Comparison of ENCODE assay signal across 15 cellular contexts in the genomic region with DNA sequence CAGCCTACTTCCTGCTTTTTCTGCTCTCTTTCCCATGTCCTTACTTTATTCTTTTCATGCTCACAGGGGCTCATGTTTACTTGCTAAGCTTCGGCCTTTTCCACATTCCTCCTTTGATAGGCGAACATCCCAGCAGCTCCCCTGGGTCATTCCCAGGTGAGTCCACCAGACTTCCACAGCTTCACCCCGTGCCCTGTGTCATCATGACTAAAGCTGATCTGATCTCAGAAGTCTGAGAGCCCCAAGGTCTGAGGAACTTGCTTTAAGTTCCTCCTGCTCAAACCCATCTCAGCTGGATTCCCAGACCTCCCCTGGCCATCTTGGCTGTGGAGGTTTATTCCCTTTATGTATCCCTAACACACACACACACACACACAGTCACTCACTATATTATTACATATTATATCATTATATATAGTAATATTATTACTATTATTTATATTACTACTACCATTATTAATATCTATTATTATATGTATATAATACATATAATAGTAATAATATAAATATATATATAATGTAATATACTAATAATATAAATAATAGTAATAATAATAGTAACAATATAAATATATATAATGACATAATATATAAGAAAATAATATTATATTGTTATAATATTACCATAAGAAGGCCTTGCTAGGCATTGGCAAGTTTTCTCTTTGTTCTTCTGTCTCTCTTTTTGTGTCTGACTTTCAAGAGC.
A peak's percentile ranks its signal among the peaks of the same experiment; 100 is the strongest.
DNase-seq lines count a peak whose midpoint lies in the region; ATAC-seq, FAIRE-seq and TF ChIP-seq lines count a peak whose summit lies in the region.
"Had no signal": no experiment of that assay in that cellular context is flagged by ENCODE, and none has a peak within 500 bp of the region (broad histone marks: within the 10 kb centered on the region; RNA-seq: fewer than 3 reads in every experiment).

No MANE protein-coding gene starts in this region.

- H3K9me3 Mint-ChIP-seq in stimulated activated memory B cell treated with anti-CD40 and anti-IgM and Interleukin-4, amounts not matched to agents 10 μg/mL and 1 μg/mL and 100 μg/mL, for 72 hours: peaks cover 3% of the 10 kb centered on the region
- H3K9me3 Mint-ChIP-seq: activated T-cell treated with anti-CD3 and anti-CD28 coated beads, Interleukin-2, amount 50 U/mL, for 4 hours had no signal

- no peaks in the 10 kb centered on the region for H3K36me3 ChIP-seq in SJSA1
- no peaks in the 10 kb centered on the region for H3K36me3 ChIP-seq in fibroblast of lung (ENCODE audit: control insufficient read depth, insufficient read depth, low read length)
- H3K36me3 ChIP-seq in smooth muscle cell (ENCODE audit: low read depth): no peaks in the 10 kb centered on the region
- H3K36me3 ChIP-seq in aorta (ENCODE audit: control insufficient read depth in 1 of 2, insufficient read depth in 2 of 2, low read length in 1 of 2): no peaks in the 10 kb centered on the region
- H3K36me3 ChIP-seq: BLaER1, upper lobe of left lung had no signal

- H3K9me3 ChIP-seq in SJSA1 (replicated peaks) (no peaks in the 10 kb centered on the region), fibroblast of lung (ENCODE audit: control insufficient read depth, insufficient read depth, low read depth, low read length) (no peaks in the 10 kb centered on the region), smooth muscle cell (replicated peaks; ENCODE audit: low read depth) (no peaks in the 10 kb centered on the region), aorta (ENCODE audit: control insufficient read depth, low read length) (no peaks in the 10 kb centered on the region)
- H3K9me3 ChIP-seq: BLaER1, mucosa of descending colon, upper lobe of left lung had no signal

- 59% methylated on average over 3 of the region's 3 CpGs for WGBS in smooth muscle cell (ENCODE audit: low lambda C conversion rate)
- WGBS in aorta, 2 donors: 47 to 51% methylated on average over 3 of the region's 3 CpGs

- TF ChIP-seq CTCF in fibroblast of lung (conservative IDR thresholded peaks at IDR 0.05 in 1 of 2, IDR thresholded peaks at IDR 0.05 in 1 of 2; ENCODE audit: low read depth in 1 of 2, low read length in 2 of 2) (no peak), smooth muscle cell (IDR thresholded peaks at IDR 0.05; ENCODE audit: borderline replicate concordance, insufficient read depth, poor library complexity, severe bottlenecking) (no peak), GM20000 (IDR thresholded peaks at IDR 0.05; ENCODE audit: extremely low read depth, missing control alignments) (no peak)

- H3K4me3 ChIP-seq in SJSA1: no peak overlapping the region
- H3K4me3 ChIP-seq in fibroblast of lung (replicated peaks in 1 of 4; ENCODE audit: control extremely low read depth in 1 of 4, insufficient read depth in 1 of 4, low read depth in 3 of 4, low read length in 4 of 4): no peak overlapping the region
- no peak overlapping the region for H3K4me3 ChIP-seq in smooth muscle cell
- H3K4me3 ChIP-seq in aorta (ENCODE audit: low read length in 2 of 2): no peak overlapping the region
- H3K4me3 ChIP-seq: BLaER1, mucosa of descending colon, upper lobe of left lung had no signal

- H3K36me3 Mint-ChIP-seq in stimulated activated memory B cell treated with anti-CD40 and anti-IgM and Interleukin-4, amounts not matched to agents 10 μg/mL and 1 μg/mL and 100 μg/mL, for 72 hours: no peaks in the 10 kb centered on the region

- H3K9ac ChIP-seq in fibroblast of lung (ENCODE audit: insufficient read depth, low read length) (no peak overlapping the region), smooth muscle cell (ENCODE audit: low read depth) (no peak overlapping the region)
- H3K9ac ChIP-seq: BLaER1, parathyroid adenoma had no signal

- no peaks in the 10 kb centered on the region for H4K20me1 ChIP-seq in fibroblast of lung (ENCODE audit: control insufficient read depth, extremely low read depth, insufficient read depth, low read length)
- no peaks in the 10 kb centered on the region for H4K20me1 ChIP-seq in smooth muscle cell (ENCODE audit: low read depth)
- H4K20me1 ChIP-seq: BLaER1 had no signal

- intact Hi-C loops in aorta (cut with DNase I): loop anchor here in 1 of 2 donors (10.0 kb wide), 1 partner anchor 104 kb away; no protein-coding TSS in a partner anchor

- H3K27ac Mint-ChIP-seq in stimulated activated memory B cell treated with anti-CD40 and anti-IgM and Interleukin-4, amounts not matched to agents 10 μg/mL and 1 μg/mL and 100 μg/mL, for 72 hours: no peak overlapping the region

- H3K27me3 Mint-ChIP-seq in stimulated activated memory B cell treated with anti-CD40 and anti-IgM and Interleukin-4, amounts not matched to agents 10 μg/mL and 1 μg/mL and 100 μg/mL, for 72 hours: no peaks in the 10 kb centered on the region

- H3K27ac ChIP-seq in SJSA1: peak overlapping the region; percentile 43
- H3K27ac ChIP-seq in fibroblast of lung (ENCODE audit: insufficient read depth, low read length): peak overlapping the region; percentile 67
- H3K27ac ChIP-seq in smooth muscle cell (ENCODE audit: low read depth): peak overlapping the region; percentile 92
- H3K27ac ChIP-seq in aorta (ENCODE audit: low read depth in 1 of 2, low read length in 2 of 2): peak overlapping the region in 1 of 2 donors; percentile 12
- H3K27ac ChIP-seq: BLaER1, parathyroid adenoma had no signal

- no peak overlapping the region for H3K4me3 Mint-ChIP-seq in stimulated activated memory B cell treated with anti-CD40 and anti-IgM and Interleukin-4, amounts not matched to agents 10 μg/mL and 1 μg/mL and 100 μg/mL, for 72 hours
- H3K4me3 Mint-ChIP-seq: activated T-cell treated with anti-CD3 and anti-CD28 coated beads, Interleukin-2, amount 50 U/mL, for 4 hours had no signal

- FAIRE-seq in H54 (lab: Jason Lieb, UNC): peak; percentile 58

- H2AFZ ChIP-seq in fibroblast of lung (ENCODE audit: low read length) (peak overlapping the region; percentile 36), smooth muscle cell (ENCODE audit: low read depth) (no peak overlapping the region)
- H2AFZ ChIP-seq: parathyroid adenoma had no signal

- peaks cover 33% of the 10 kb centered on the region for H3K4me1 ChIP-seq in SJSA1 (replicated peaks)
- H3K4me1 ChIP-seq in fibroblast of lung (ENCODE audit: control insufficient read depth, extremely low read depth, insufficient read depth, low read length): peaks cover 29% of the 10 kb centered on the region
- no peaks in the 10 kb centered on the region for H3K4me1 ChIP-seq in smooth muscle cell (ENCODE audit: low read depth)
- peaks cover 5 to 8% of the 10 kb centered on the region in 2 donors for H3K4me1 ChIP-seq in aorta (ENCODE audit: control insufficient read depth in 1 of 2, insufficient read depth in 2 of 2, low read length in 2 of 2)
- H3K4me1 ChIP-seq: BLaER1, parathyroid adenoma had no signal

- H3K27me3 ChIP-seq in SJSA1 (replicated peaks) (no peaks in the 10 kb centered on the region), fibroblast of lung (ENCODE audit: control insufficient read depth, insufficient read depth, low read length) (no peaks in the 10 kb centered on the region), smooth muscle cell (ENCODE audit: low read depth) (no peaks in the 10 kb centered on the region), aorta (ENCODE audit: control insufficient read depth in 1 of 2, insufficient read depth in 2 of 2, low read length in 1 of 2) (no peaks in the 10 kb centered on the region)
- H3K27me3 ChIP-seq: BLaER1, upper lobe of left lung had no signal

- no peak for ATAC-seq in aorta (ENCODE audit: low FRiP score)
- ATAC-seq in stimulated activated memory B cell treated with anti-CD40 and anti-IgM and Interleukin-4, amounts not matched to agents 10 μg/mL and 1 μg/mL and 100 μg/mL, for 72 hours: no peak
- ATAC-seq: activated T-cell treated with anti-CD3 and anti-CD28 coated beads, Interleukin-2, amount 50 U/mL, for 4 hours had no signal

- H3K79me2 ChIP-seq in fibroblast of lung (ENCODE audit: control insufficient read depth, insufficient read depth, low read length) (no peaks in the 10 kb centered on the region), smooth muscle cell (ENCODE audit: low read depth) (no peaks in the 10 kb centered on the region)
- H3K79me2 ChIP-seq: parathyroid adenoma had no signal

- peaks cover 13% of the 10 kb centered on the region for H3F3A ChIP-seq in smooth muscle cell (ENCODE audit: low read depth)

- H3K4me2 ChIP-seq in fibroblast of lung (ENCODE audit: extremely low read depth, insufficient read depth, low read length): peak overlapping the region; percentile 72
- H3K4me2 ChIP-seq in smooth muscle cell: peak overlapping the region; percentile 1
- H3K4me2 ChIP-seq: BLaER1 had no signal

- TF ChIP-seq POLR2A in H54 (IDR thresholded peaks at IDR 0.05; ENCODE audit: low read depth, low read length): no peak

- peaks cover 20% of the 10 kb centered on the region for H3K4me1 Mint-ChIP-seq in stimulated activated memory B cell treated with anti-CD40 and anti-IgM and Interleukin-4, amounts not matched to agents 10 μg/mL and 1 μg/mL and 100 μg/mL, for 72 hours

- no peak for DNase-seq in H54 (ENCODE audit: insufficient read length, low spot score)
- no peak for DNase-seq in SJSA1 (ENCODE audit: low read depth in 1 of 2, low spot score in 2 of 2)
- DNase-seq in fibroblast of lung (ENCODE audit: low read depth in 2 of 2): no peak
- no peak for DNase-seq in smooth muscle cell (lab: John Stamatoyannopoulos, UW; ENCODE audit: unreplicated experiment)
- DNase-seq in stimulated activated CD4-positive, alpha-beta T cell treated with anti-CD3 and anti-CD28 coated beads, Interleukin-2, amount 100 ng/mL, for 48 hours: no peak
- no peak for DNase-seq in aorta
- DNase-seq in GM20000 (ENCODE audit: low spot score): no peak
- DNase-seq: activated T-cell treated with anti-CD3 and anti-CD28 coated beads, Interleukin-2, amount 50 U/mL, for 4 hours; DMS79 treated with DMSO at 0.1 percent for 48 hours; MM.1S; upper lobe of left lung had no signal
